In genomic region chr19:38648789-38649304, GRCh38 we compare ENCODE assay signal across 1 cellular context.
TF ChIP-seq lines count a peak whose summit lies in the region.

No MANE protein-coding gene starts in this region.

TF ChIP-seq in HEK293, 187 proteins besides CTCF, POLR2A, EP300 and RAD21 (continued from another document):
- TF ChIP-seq ZNF513 (tag by site-specific recombination; IDR thresholded peaks at IDR 0.05), result no peak
- peak; percentile 97 for TF ChIP-seq ZNF600 (tag by site-specific recombination; IDR thresholded peaks at IDR 0.05)
- TF ChIP-seq ZNF664 (tag by site-specific recombination; IDR thresholded peaks at IDR 0.05), result no peak
- TF ChIP-seq ZNF239 (tag by site-specific recombination; IDR thresholded peaks at IDR 0.05), result no peak; the same call in 1 of the 2 replicates
- no peak for TF ChIP-seq ZNF558 (tag by site-specific recombination; IDR thresholded peaks at IDR 0.05)
- TF ChIP-seq ZNF707 (tag by site-specific recombination; IDR thresholded peaks at IDR 0.05), result no peak
- TF ChIP-seq ZBTB8A (tag by site-specific recombination; IDR thresholded peaks at IDR 0.05), result no peak
- no peak; the same call in 1 of the 2 replicates for TF ChIP-seq SALL2 (tag by site-specific recombination; IDR thresholded peaks at IDR 0.05; ENCODE audit: borderline replicate concordance)
- no peak for TF ChIP-seq KLF16 (tag by site-specific recombination; IDR thresholded peaks at IDR 0.05)
- no peak for TF ChIP-seq ZNF324 (tag by site-specific recombination; IDR thresholded peaks at IDR 0.05)
- TF ChIP-seq ZNF792 (tag by site-specific recombination; IDR thresholded peaks at IDR 0.05), result no peak; the same call in 1 of the 2 replicates
- no peak for TF ChIP-seq ZBTB1 (tag by site-specific recombination; IDR thresholded peaks at IDR 0.05)
- no peak for TF ChIP-seq TRIM28 (IDR thresholded peaks at IDR 0.05; ENCODE audit: borderline replicate concordance, low read length)
- TF ChIP-seq GFI1B (tag by site-specific recombination; IDR thresholded peaks at IDR 0.05), result no peak
- TF ChIP-seq ZNF837 (tag by site-specific recombination; IDR thresholded peaks at IDR 0.05), result no peak
- TF ChIP-seq ZNF830 (tag by site-specific recombination; IDR thresholded peaks at IDR 0.05; ENCODE audit: low read depth), result no peak
- TF ChIP-seq ZSCAN4 (tag by site-specific recombination; IDR thresholded peaks at IDR 0.05), result no peak
- no peak; the same call in 1 of the 2 replicates for TF ChIP-seq ZEB2 (tag by site-specific recombination; IDR thresholded peaks at IDR 0.05)
- TF ChIP-seq OSR2 (tag by site-specific recombination; IDR thresholded peaks at IDR 0.05), result no peak
- no peak for TF ChIP-seq ZSCAN30 (tag by site-specific recombination; IDR thresholded peaks at IDR 0.05)
